Comparison of ENCODE assay signal across 8 cellular contexts in the genomic region with DNA sequence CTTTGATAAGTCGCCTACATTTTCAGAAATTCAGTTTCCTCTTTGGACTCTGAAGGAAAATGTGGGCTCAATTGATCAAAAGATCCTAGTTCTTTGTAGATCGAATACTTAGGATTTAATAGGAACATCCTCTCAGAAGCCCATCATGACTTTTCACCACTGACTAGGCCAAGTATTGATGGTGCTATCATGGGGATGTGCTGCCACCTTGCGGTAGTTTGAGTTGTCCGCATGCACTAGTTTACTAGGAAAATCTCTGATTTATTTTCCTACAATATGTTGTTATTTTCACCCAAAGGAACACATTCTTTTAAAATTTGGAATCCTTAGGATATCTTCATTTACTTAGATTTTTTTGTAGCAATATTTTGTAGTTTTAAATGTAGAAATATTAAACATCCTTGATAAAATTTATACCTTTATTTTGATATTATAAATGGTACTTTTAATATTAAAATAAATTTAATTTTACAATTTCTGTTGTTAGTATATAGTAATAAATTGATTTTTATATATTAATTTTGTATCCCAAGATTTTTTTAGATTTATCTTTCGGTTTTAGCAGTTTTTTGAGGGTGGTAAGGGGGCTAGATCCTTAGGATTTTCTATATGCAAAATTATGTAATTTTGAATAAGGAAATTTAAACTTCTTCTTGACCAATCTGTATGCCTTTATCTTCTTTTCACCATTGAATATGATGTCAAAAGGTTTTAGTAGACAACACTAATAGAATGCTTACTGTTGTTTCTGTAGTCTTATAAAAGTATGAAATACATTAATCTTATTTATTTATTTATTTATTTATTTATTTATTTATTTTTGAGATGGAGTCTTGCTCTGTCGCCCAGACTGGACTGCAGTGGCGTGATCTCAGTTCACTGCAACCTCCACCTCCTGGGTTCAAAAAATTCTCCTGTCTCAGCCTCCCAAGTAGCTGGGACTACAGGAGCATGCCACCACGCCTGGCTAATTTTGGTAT. TPM values are rescaled to one million over a fixed set of nuclear protein-coding genes. Genes with fewer than 3 reads are reported as not detected.
DNase-seq lines count a peak whose midpoint lies in the region; ATAC-seq and TF ChIP-seq lines count a peak whose summit lies in the region.

No MANE protein-coding gene starts in this region.

- no peaks in the 10 kb centered on the region for H3K36me3 Mint-ChIP-seq in activated CD8-positive, alpha-beta memory T cell treated with anti-CD3 and anti-CD28 coated beads, Interleukin-2, amount 10 ng/mL, durations not matched to agents 7 days and 5 days
- no peaks in the 10 kb centered on the region for H3K36me3 Mint-ChIP-seq in endothelial cell (ENCODE audit: low read depth, unreplicated experiment)

- peak; percentile 59 for ATAC-seq in HG03521 (IDR thresholded peaks at IDR 0.05; ENCODE audit: unreplicated experiment)
- ATAC-seq in activated CD8-positive, alpha-beta memory T cell treated with anti-CD3 and anti-CD28 coated beads, Interleukin-2, amount 10 ng/mL, durations not matched to agents 7 days and 5 days = peak; percentile 66

- peaks cover 1% of the 10 kb centered on the region for H3K4me1 Mint-ChIP-seq in activated CD8-positive, alpha-beta memory T cell treated with anti-CD3 and anti-CD28 coated beads, Interleukin-2, amount 10 ng/mL, durations not matched to agents 7 days and 5 days
- no peaks in the 10 kb centered on the region for H3K4me1 Mint-ChIP-seq in endothelial cell (ENCODE audit: unreplicated experiment)

- H3K4me3 Mint-ChIP-seq in activated CD8-positive, alpha-beta memory T cell treated with anti-CD3 and anti-CD28 coated beads, Interleukin-2, amount 10 ng/mL, durations not matched to agents 7 days and 5 days = no peak overlapping the region
- H3K4me3 Mint-ChIP-seq in endothelial cell (ENCODE audit: unreplicated experiment) = no peak overlapping the region

- CTCF ChIA-PET in activated CD8-positive, alpha-beta memory T cell treated with anti-CD3 and anti-CD28 coated beads, Interleukin-2, amount 10 ng/mL, durations not matched to agents 7 days and 5 days (lab: Charles Lee) = interaction anchor here (0.8 to 17.0 kb wide), 20 partner anchors 17 to 476 kb away, joined by 3 to 528 read pairs (median 9); a partner anchor contains a TSS

- peaks cover 35% of the 10 kb centered on the region for H3K27me3 Mint-ChIP-seq in activated CD8-positive, alpha-beta memory T cell treated with anti-CD3 and anti-CD28 coated beads, Interleukin-2, amount 10 ng/mL, durations not matched to agents 7 days and 5 days
- H3K27me3 Mint-ChIP-seq in endothelial cell (ENCODE audit: unreplicated experiment) = peaks cover 2% of the 10 kb centered on the region

- peak; percentile 5 for DNase-seq in DMS79 treated with DMSO at 0.1 percent for 48 hours (lab: John Stamatoyannopoulos, UW)
- DNase-seq in DMS79 (lab: John Stamatoyannopoulos, UW) = no peak
- DNase-seq in NOMO-1 treated with DMSO at 0.1 percent for 48 hours (lab: John Stamatoyannopoulos, UW; ENCODE audit: unreplicated experiment) = peak; percentile 49
- DNase-seq in activated CD8-positive, alpha-beta memory T cell treated with anti-CD3 and anti-CD28 coated beads, Interleukin-2, amount 10 ng/mL, durations not matched to agents 7 days and 5 days = peak; percentile 83
- DNase-seq in endothelial cell (ENCODE audit: low spot score) = peak; percentile 76
- peak; percentile 71 for DNase-seq in mucosa of gallbladder (ENCODE audit: low spot score)
- peak; percentile 86 for DNase-seq in stimulated activated CD8-positive, alpha-beta memory T cell treated with anti-CD3 and anti-CD28 coated beads, Interleukin-4, amount 100 ng/mL, for 48 hours

- H3K27ac Mint-ChIP-seq in activated CD8-positive, alpha-beta memory T cell treated with anti-CD3 and anti-CD28 coated beads, Interleukin-2, amount 10 ng/mL, durations not matched to agents 7 days and 5 days = no peak overlapping the region
- no peak overlapping the region for H3K27ac Mint-ChIP-seq in endothelial cell (ENCODE audit: unreplicated experiment)

- H3K9me3 Mint-ChIP-seq in activated CD8-positive, alpha-beta memory T cell treated with anti-CD3 and anti-CD28 coated beads, Interleukin-2, amount 10 ng/mL, durations not matched to agents 7 days and 5 days (ENCODE audit: low read depth) = no peaks in the 10 kb centered on the region
- no peaks in the 10 kb centered on the region for H3K9me3 Mint-ChIP-seq in endothelial cell (ENCODE audit: unreplicated experiment)

- peak; percentile 98 for TF ChIP-seq CTCF in endothelial cell (IDR thresholded peaks at IDR 0.05; ENCODE audit: unreplicated experiment)

RNA-seq across cellular contexts. Expression of a gene that starts 52.9 kb away (rescaled TPM):
- total RNA-seq in activated CD8-positive, alpha-beta memory T cell treated with anti-CD3 and anti-CD28 coated beads, Interleukin-2, amount 10 ng/mL, durations not matched to agents 7 days and 5 days = not detected
- total RNA-seq in endothelial cell (ENCODE audit: unreplicated experiment) (not detected), mucosa of gallbladder (not detected)

RNA-seq across cellular contexts. Expression of a gene that starts 53.6 kb away (rescaled TPM):
- not detected for total RNA-seq in activated CD8-positive, alpha-beta memory T cell treated with anti-CD3 and anti-CD28 coated beads, Interleukin-2, amount 10 ng/mL, durations not matched to agents 7 days and 5 days
- total RNA-seq in endothelial cell (ENCODE audit: unreplicated experiment) (not detected), mucosa of gallbladder (not detected)
